ENCODE assay signal across 22 cellular contexts in genomic region chr21:32459972-32460371, GRCh38. TPM values are rescaled to one million over a fixed set of nuclear protein-coding genes. Genes with fewer than 3 reads are reported as not detected.
DNase-seq lines count a peak whose midpoint lies in the region; ATAC-seq, FAIRE-seq and TF ChIP-seq lines count a peak whose summit lies in the region.
"Had no signal": no experiment of that assay in that cellular context is flagged by ENCODE, and none has a peak within 500 bp of the region (broad histone marks: within the 10 kb centered on the region; RNA-seq: fewer than 3 reads in every experiment).

No MANE protein-coding gene starts in this region.

- peaks cover 38% of the 10 kb centered on the region for H3K4me1 Mint-ChIP-seq in chondrocyte (ENCODE audit: low read depth)
- no peaks in the 10 kb centered on the region for H3K4me1 Mint-ChIP-seq in activated CD4-positive, alpha-beta T cell treated with anti-CD3 and anti-CD28 coated beads, Interleukin-2, amount 10 ng/mL, durations not matched to agents 24 days and 14 days
- H3K4me1 Mint-ChIP-seq: B cell had no signal

- no peak overlapping the region for H3K4me2 ChIP-seq in A549
- no peak overlapping the region for H3K4me2 ChIP-seq in Karpas-422 (ENCODE audit: low read depth, low read length, poor library complexity, severe bottlenecking)

- ATAC-seq in A549 (no peak), GM21529 (IDR thresholded peaks at IDR 0.05; ENCODE audit: unreplicated experiment) (no peak)

- H4K20me1 ChIP-seq in Karpas-422 (ENCODE audit: insufficient read depth, low read depth, low read length), result no peaks in the 10 kb centered on the region

- H3K9me3 ChIP-seq in A549 (no peaks in the 10 kb centered on the region), HEK293 (ENCODE audit: control insufficient read depth, insufficient read depth, low read depth, low read length) (no peaks in the 10 kb centered on the region), Karpas-422 (ENCODE audit: low read length) (no peaks in the 10 kb centered on the region)
- H3K9me3 ChIP-seq: SJCRH30 had no signal

- WGBS in A549 (ENCODE audit: missing lambda C conversion rate), result 87% methylated on average over 5 of the region's 5 CpGs

- TF ChIP-seq POLR2A in A549 (IDR thresholded peaks at IDR 0.05; ENCODE audit: low read length), result no peak

- no peaks in the 10 kb centered on the region for H3K79me2 ChIP-seq in Karpas-422 (ENCODE audit: low read length)

- H3K4me3 Mint-ChIP-seq in chondrocyte (ENCODE audit: unreplicated experiment), result no peak overlapping the region
- H3K4me3 Mint-ChIP-seq in activated CD4-positive, alpha-beta T cell treated with anti-CD3 and anti-CD28 coated beads, Interleukin-2, amount 10 ng/mL, durations not matched to agents 24 days and 14 days, result no peak overlapping the region
- H3K4me3 Mint-ChIP-seq: B cell, CD14-positive monocyte had no signal

- POLR2A ChIA-PET in A549 (lab: Yijun Ruan, JAX) (no interaction called here), HEK293 (lab: Yijun Ruan, JAX) (no interaction called here)

- H3K36me3 Mint-ChIP-seq in chondrocyte (ENCODE audit: low read depth), result peaks cover 2% of the 10 kb centered on the region
- no peaks in the 10 kb centered on the region for H3K36me3 Mint-ChIP-seq in activated CD4-positive, alpha-beta T cell treated with anti-CD3 and anti-CD28 coated beads, Interleukin-2, amount 10 ng/mL, durations not matched to agents 24 days and 14 days (ENCODE audit: low read depth)

- no peak overlapping the region for H3K27ac Mint-ChIP-seq in chondrocyte (ENCODE audit: unreplicated experiment)
- H3K27ac Mint-ChIP-seq in activated CD4-positive, alpha-beta T cell treated with anti-CD3 and anti-CD28 coated beads, Interleukin-2, amount 10 ng/mL, durations not matched to agents 24 days and 14 days, result no peak overlapping the region
- H3K27ac Mint-ChIP-seq: B cell, CD14-positive monocyte had no signal

- H3K9ac ChIP-seq in Karpas-422 (ENCODE audit: low read length), result no peak overlapping the region

- FAIRE-seq in A549 (lab: Jason Lieb, UNC), result no peak
- FAIRE-seq: RCC 7860 had no signal

- no peak for TF ChIP-seq RAD21 in A549 (conservative IDR thresholded peaks at IDR 0.05 in 1 of 2, IDR thresholded peaks at IDR 0.05 in 1 of 2)

- CTCF ChIA-PET in A549 (lab: Yijun Ruan, JAX) (no interaction called here), HEK293 (lab: Yijun Ruan, JAX) (no interaction called here)

- no peaks in the 10 kb centered on the region for H3K9me2 ChIP-seq in Karpas-422 (replicated peaks; ENCODE audit: insufficient read depth, low read length)

- no peak for DNase-seq in A549 (ENCODE audit: low read depth in 1 of 2, low spot score in 1 of 2)
- DNase-seq in chondrocyte (ENCODE audit: low spot score), result peak; percentile 4
- DNase-seq in putamen (ENCODE audit: low spot score), result peak; percentile 18
- DNase-seq in activated CD4-positive, alpha-beta T cell treated with anti-CD3 and anti-CD28 coated beads, Interleukin-2, amount 10 ng/mL, durations not matched to agents 24 days and 14 days, result no peak
- no peak for DNase-seq in Karpas-422
- DNase-seq: DMS53, GDM1, GOT3, HCEC 1CT, MM.1S, NCI-H1048, NCI-H1417 treated with DMSO at 0.1 percent for 48 hours, NCI-H187, NCI-H446 treated with DMSO at 0.1 percent for 48 hours, NCI-H526 treated with DMSO at 0.1 percent for 48 hours, OCI-M1, SJCRH30 had no signal

- intact Hi-C loops in activated CD4-positive, alpha-beta T cell treated with anti-CD3 and anti-CD28 coated beads, Interleukin-2, amount 10 ng/mL, durations not matched to agents 24 days and 14 days (cut with micrococcal nuclease), result no loop called here

- H3K36me3 ChIP-seq in HEK293 (ENCODE audit: control insufficient read depth in 2 of 2, insufficient read depth in 1 of 2, low read length in 2 of 2) (no peaks in the 10 kb centered on the region), Karpas-422 (ENCODE audit: insufficient read depth, low read length) (no peaks in the 10 kb centered on the region)
- H3K36me3 ChIP-seq: SJCRH30 had no signal

- no peaks in the 10 kb centered on the region for H3K27me3 Mint-ChIP-seq in chondrocyte (ENCODE audit: low read depth)
- no peaks in the 10 kb centered on the region for H3K27me3 Mint-ChIP-seq in activated CD4-positive, alpha-beta T cell treated with anti-CD3 and anti-CD28 coated beads, Interleukin-2, amount 10 ng/mL, durations not matched to agents 24 days and 14 days

- TF ChIP-seq CTCF in A549 (IDR thresholded peaks at IDR 0.05), result no peak
- no peak for TF ChIP-seq CTCF in HEK293 (tag by site-specific recombination; IDR thresholded peaks at IDR 0.05)
- TF ChIP-seq CTCF in chondrocyte (IDR thresholded peaks at IDR 0.05), result no peak

- no peak overlapping the region for H3K4me3 ChIP-seq in A549
- no peak overlapping the region for H3K4me3 ChIP-seq in HEK293 (ENCODE audit: low read depth, low read length)
- H3K4me3 ChIP-seq in Karpas-422 (ENCODE audit: low read length), result no peak overlapping the region
- H3K4me3 ChIP-seq: SJCRH30 had no signal

- H3K9me3 Mint-ChIP-seq in chondrocyte (ENCODE audit: low read depth), result no peaks in the 10 kb centered on the region
- no peaks in the 10 kb centered on the region for H3K9me3 Mint-ChIP-seq in activated CD4-positive, alpha-beta T cell treated with anti-CD3 and anti-CD28 coated beads, Interleukin-2, amount 10 ng/mL, durations not matched to agents 24 days and 14 days

- H3K4me1 ChIP-seq in A549 (peaks cover 89% of the 10 kb centered on the region), HEK293 (ENCODE audit: control insufficient read depth, insufficient read depth, low read length) (peaks cover 5% of the 10 kb centered on the region), Karpas-422 (ENCODE audit: low read length) (no peaks in the 10 kb centered on the region)
- H3K4me1 ChIP-seq: SJCRH30 had no signal

- H3K27ac ChIP-seq in A549, result peak overlapping the region; percentile 97 to 99
- no peak overlapping the region for H3K27ac ChIP-seq in HEK293 (ENCODE audit: extremely low read depth, low read depth, low read length)
- no peak overlapping the region for H3K27ac ChIP-seq in Karpas-422 (ENCODE audit: low read length)
- H3K27ac ChIP-seq: SJCRH30 had no signal

- H2AFZ ChIP-seq in Karpas-422 (ENCODE audit: low read length), result no peak overlapping the region

- no peaks in the 10 kb centered on the region for H3K27me3 ChIP-seq in Karpas-422 (ENCODE audit: low read length)

- no peak for TF ChIP-seq EP300 in A549 (IDR thresholded peaks at IDR 0.05)

TF ChIP-seq in A549, 52 proteins besides CTCF, POLR2A, EP300 and RAD21 (continues in another document):
- TF ChIP-seq KDM1A (IDR thresholded peaks at IDR 0.05; ENCODE audit: low read depth), result no peak
- no peak for TF ChIP-seq JUNB (IDR thresholded peaks at IDR 0.05)
- no peak for TF ChIP-seq EHF (CRISPR knock-in tag; IDR thresholded peaks at IDR 0.05)
- no peak for TF ChIP-seq MAFK (IDR thresholded peaks at IDR 0.05; ENCODE audit: partially characterized antibody)
- TF ChIP-seq SMC3 (IDR thresholded peaks at IDR 0.05), result no peak
- TF ChIP-seq PHF8 (IDR thresholded peaks at IDR 0.05; ENCODE audit: borderline replicate concordance, low read depth), result no peak
- no peak for TF ChIP-seq HOXA7 (CRISPR knock-in tag; IDR thresholded peaks at IDR 0.05)
- TF ChIP-seq NR3C1 (IDR thresholded peaks at IDR 0.05), result no peak
- no peak for TF ChIP-seq RARB (CRISPR knock-in tag; IDR thresholded peaks at IDR 0.05)
- no peak for TF ChIP-seq SREBF2 (IDR thresholded peaks at IDR 0.05)

TF ChIP-seq in HEK293, 187 proteins besides CTCF, POLR2A, EP300 and RAD21:
- TF ChIP-seq EGR2 (tag by site-specific recombination; IDR thresholded peaks at IDR 0.05; ENCODE audit: low read depth), result peak; percentile 38
- no peak for TF ChIP-seq ZBTB6 (tag by site-specific recombination; IDR thresholded peaks at IDR 0.05)
- 0 out of 2 replicates have a peak, but pooled peaks have one; percentile 14 for TF ChIP-seq ZFHX2 (tag by site-specific recombination; conservative IDR thresholded peaks at IDR 0.05)

RNA-seq across cellular contexts. Expression of gene EVA1C, which starts 47.5 kb away (rescaled TPM):
- 41.1 and 45.5 TPM in 2 replicates for polyA plus RNA-seq in A549 (2011; rRNA removed)
- 14.5 and 15.7 TPM in 2 replicates for polyA plus RNA-seq in A549 (2012; cell fraction: cytosol; rRNA removed)
- polyA plus RNA-seq in A549 (2012; cell fraction: nucleus; rRNA removed), result 13.0 and 15.6 TPM in 2 replicates
- 42.3 to 50.4 TPM (median 48.0 TPM) in 3 replicates for polyA plus RNA-seq in A549 (2017; fragmentation: RNase III; extraction: RNeasy Plus Mini Kit Qiagen cat#74134 plus additional on column Dnase treatment)
- 22.8 and 29.4 TPM in 2 replicates for polyA minus RNA-seq in A549 (2011; rRNA and poly(A)+ RNA removed)
- total RNA-seq in chondrocyte, result 1.5 to 2.0 TPM (median 1.6 TPM) in 3 replicates
- 6.0 and 8.2 TPM in 2 replicates for total RNA-seq in activated CD4-positive, alpha-beta T cell treated with anti-CD3 and anti-CD28 coated beads, Interleukin-2, amount 10 ng/mL, durations not matched to agents 24 days and 14 days
- total RNA-seq in Karpas-422 (2014; rRNA removed; shearing (Covaris generic); ENCODE audit: low replicate concordance), result not detected in 2 replicates

Comparison
In these comparisons a context has a peak if more than half of its experiments do, and no peak if none do; other contexts are left out.
1. DNase-seq: peak in chondrocyte (single experiment) and putamen (single experiment); none in A549 (0 of 2), activated CD4-positive, alpha-beta T cell treated with anti-CD3 and anti-CD28 coated beads, Interleukin-2, amount 10 ng/mL, durations not matched to agents 24 days and 14 days (single experiment) and Karpas-422 (single experiment).
2. H3K27ac ChIP-seq: peak in A549 (2 of 2); none in HEK293 (single experiment) and Karpas-422 (single experiment).